In genomic region chr4:139902328-139903217, GRCh38 we compare ENCODE assay signal across 8 cellular contexts.
A peak's percentile ranks its signal among the peaks of the same experiment; 100 is the strongest.
DNase-seq lines count a peak whose midpoint lies in the region; ATAC-seq and TF ChIP-seq lines count a peak whose summit lies in the region.
"Had no signal": no experiment of that assay in that cellular context is flagged by ENCODE, and none has a peak within 500 bp of the region (broad histone marks: within the 10 kb centered on the region; RNA-seq: fewer than 3 reads in every experiment).

No MANE protein-coding gene starts in this region.

- CTCF ChIA-PET in activated CD4-positive, alpha-beta T cell treated with anti-CD3 and anti-CD28 coated beads for 36 hours (lab: Charles Lee), result interaction anchor here (0.7 kb wide), 1 partner anchor 29 kb away, joined by 3 read pairs; no protein-coding TSS in a partner anchor

- peaks cover 4% of the 10 kb centered on the region for H3K36me3 Mint-ChIP-seq in activated CD4-positive, alpha-beta T cell treated with anti-CD3 and anti-CD28 coated beads for 36 hours (ENCODE audit: low read depth)

- no peaks in the 10 kb centered on the region for H3K27me3 ChIP-seq in muscle layer of colon (ENCODE audit: control insufficient read depth in 1 of 2, insufficient read depth in 2 of 2, low read length in 2 of 2)
- H3K27me3 ChIP-seq in tibial nerve, result no peaks in the 10 kb centered on the region

- POLR2A ChIA-PET in activated CD4-positive, alpha-beta T cell treated with anti-CD3 and anti-CD28 coated beads for 36 hours (lab: Charles Lee), result no interaction called here

- TF ChIP-seq EP300 in tibial nerve (IDR thresholded peaks at IDR 0.05), result no peak

- H3K4me3 ChIP-seq in muscle layer of colon (ENCODE audit: low read depth in 1 of 2, low read length in 2 of 2), result peak overlapping the region; percentile 21 to 79
- H3K4me3 ChIP-seq in tibial nerve, result peak overlapping the region; percentile 9 to 48 (median 35)

- no peak for ATAC-seq in activated CD4-positive, alpha-beta T cell treated with anti-CD3 and anti-CD28 coated beads for 36 hours

- H3K36me3 ChIP-seq in muscle layer of colon (ENCODE audit: insufficient read depth, low read length), result no peaks in the 10 kb centered on the region
- H3K36me3 ChIP-seq in tibial nerve, result no peaks in the 10 kb centered on the region

- H3K9me3 ChIP-seq in muscle layer of colon (ENCODE audit: low read length) (no peaks in the 10 kb centered on the region), tibial nerve (no peaks in the 10 kb centered on the region)

- peak overlapping the region; percentile 48 for H3K27ac ChIP-seq in cingulate gyrus (ENCODE audit: low read depth, low read length)
- H3K27ac ChIP-seq in muscle layer of colon (ENCODE audit: low read depth, low read length), result peak overlapping the region; percentile 55
- peak overlapping the region in 2 of 4 donors; percentile 78 to 84 for H3K27ac ChIP-seq in tibial nerve

- no peak for TF ChIP-seq CTCF in tibial nerve (IDR thresholded peaks at IDR 0.05)

- no peaks in the 10 kb centered on the region for H3K27me3 Mint-ChIP-seq in activated CD4-positive, alpha-beta T cell treated with anti-CD3 and anti-CD28 coated beads for 36 hours

- peaks cover 20% of the 10 kb centered on the region for H3K4me1 Mint-ChIP-seq in activated CD4-positive, alpha-beta T cell treated with anti-CD3 and anti-CD28 coated beads for 36 hours

- peak; percentile 42 for DNase-seq in NCI-H146 treated with DMSO at 0.1 percent for 48 hours (lab: John Stamatoyannopoulos, UW; ENCODE audit: unreplicated experiment)
- DNase-seq in tibial nerve (ENCODE audit: low spot score in 2 of 2), result no peak
- DNase-seq in activated CD4-positive, alpha-beta T cell treated with anti-CD3 and anti-CD28 coated beads for 36 hours, result no peak
- no peak for DNase-seq in T-helper 2 cell
- no peak for DNase-seq in NCI-H1105 treated with DMSO at 0.1 percent for 48 hours (lab: John Stamatoyannopoulos, UW)
- DNase-seq: activated CD4-positive, CD25-positive, alpha-beta regulatory T cell treated with anti-CD3 and anti-CD28 coated beads, Interleukin-2, amount 50 U/mL, for 72 hours had no signal

- no peak for TF ChIP-seq POLR2A in tibial nerve (IDR thresholded peaks at IDR 0.05)

- no peak overlapping the region for H3K4me3 Mint-ChIP-seq in activated CD4-positive, alpha-beta T cell treated with anti-CD3 and anti-CD28 coated beads for 36 hours

- peak overlapping the region; percentile 59 for H3K9ac ChIP-seq in muscle layer of colon (ENCODE audit: low read length)

- H3K4me1 ChIP-seq in muscle layer of colon (ENCODE audit: insufficient read depth, low read length), result peaks cover 7% of the 10 kb centered on the region
- H3K4me1 ChIP-seq in tibial nerve, result peaks cover 0 to 55% (median 2%) of the 10 kb centered on the region in 4 donors

- intact Hi-C loops in activated CD4-positive, alpha-beta T cell treated with anti-CD3 and anti-CD28 coated beads for 36 hours (cut with DNase I, micrococcal nuclease), result no loop called here

- WGBS in tibial nerve, 2 donors, result 53 to 60% methylated on average over 17 of the region's 17 CpGs

- peaks cover 6% of the 10 kb centered on the region for H3K9me3 Mint-ChIP-seq in activated CD4-positive, alpha-beta T cell treated with anti-CD3 and anti-CD28 coated beads for 36 hours (ENCODE audit: low read depth)

- H3K27ac Mint-ChIP-seq in activated CD4-positive, alpha-beta T cell treated with anti-CD3 and anti-CD28 coated beads for 36 hours, result no peak overlapping the region
